1 cellular context compared by ENCODE assay signal in genomic region chrX:104913348-104913747, GRCh38.
TF ChIP-seq lines count a peak whose summit lies in the region.

No MANE protein-coding gene starts in this region.

TF ChIP-seq in WTC11, 78 proteins besides CTCF, POLR2A, EP300 and RAD21 (continued from another document):
- TF ChIP-seq PRDM15 (CRISPR knock-in tag; IDR thresholded peaks at IDR 0.05) (no peak), GABPB1 (CRISPR knock-in tag; IDR thresholded peaks at IDR 0.05) (no peak)
